ENCODE assay signal across 10 cellular contexts in the genomic region with DNA sequence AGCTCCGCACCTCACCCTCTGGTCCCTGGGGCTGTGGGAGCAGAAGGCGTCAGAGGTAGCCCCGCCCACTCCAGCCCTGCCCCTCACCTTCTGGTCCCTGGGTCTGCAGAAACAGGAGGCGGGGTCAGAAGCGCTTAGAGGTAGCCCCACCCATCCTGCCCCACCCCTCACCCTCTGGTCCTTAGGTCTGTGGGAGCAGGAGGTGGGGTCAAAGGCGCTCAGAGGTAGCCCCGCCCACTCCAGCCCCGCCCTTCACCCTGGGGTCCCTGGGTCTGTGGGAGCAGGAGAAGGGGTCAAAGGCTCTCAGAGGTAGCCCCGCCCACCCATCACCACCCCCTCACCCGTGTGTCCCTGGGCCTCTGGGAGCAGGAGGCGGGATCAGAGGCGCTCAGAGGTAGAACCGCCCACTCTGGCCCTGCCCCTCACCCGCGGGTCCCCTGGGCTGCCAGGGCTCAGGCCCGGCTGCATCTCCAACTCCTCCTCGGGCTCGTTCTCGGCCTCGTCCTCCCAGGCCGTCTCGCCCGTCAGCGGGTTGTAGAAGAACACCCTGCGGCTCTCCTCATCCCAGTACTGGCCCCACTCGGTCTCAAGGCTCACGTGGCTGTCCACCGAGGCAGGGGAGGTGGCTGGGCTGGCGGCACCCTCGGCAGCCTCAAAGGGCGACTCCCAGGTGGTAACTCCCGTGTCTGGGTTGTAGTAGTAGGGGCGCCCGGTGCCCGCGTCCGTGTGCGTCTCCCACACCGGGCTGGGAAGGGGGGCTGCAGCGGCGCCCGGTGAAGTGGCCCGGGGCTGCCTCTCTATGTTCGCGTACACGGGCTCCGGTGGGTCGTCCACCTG. TPM values are rescaled to one million over a fixed set of nuclear protein-coding genes. Genes with fewer than 3 reads are reported as not detected.
DNase-seq lines count a peak whose midpoint lies in the region; ATAC-seq, FAIRE-seq and TF ChIP-seq lines count a peak whose summit lies in the region.
"Had no signal": no experiment of that assay in that cellular context is flagged by ENCODE, and none has a peak within 500 bp of the region (broad histone marks: within the 10 kb centered on the region; RNA-seq: fewer than 3 reads in every experiment).

No MANE protein-coding gene starts in this region.

- H3K4me3 Mint-ChIP-seq in CD4-positive, alpha-beta T cell = no peak overlapping the region
- no peak overlapping the region for H3K4me3 Mint-ChIP-seq in activated T-helper 1 cell treated with anti-CD3 and anti-CD28 coated beads, Interleukin-12 subunit alpha, Interleukin-12 subunit beta, Interleukin-2, Interleukin-4 antibody, amounts not matched to agents 30 ng/mL and 10 ng/mL and 1 ng/mL, durations not matched to agents 14 hours and 24 hours and 36 hours
- H3K4me3 Mint-ChIP-seq: stimulated activated effector memory CD8-positive, alpha-beta T cell treated with anti-CD3 and anti-CD28 coated beads, Interleukin-12 subunit alpha, Interleukin-12 subunit beta, amount 100 ng/mL, for 72 hours had no signal

- no peak overlapping the region for H3K27ac ChIP-seq in left ventricle myocardium inferior (replicated peaks)
- no peak overlapping the region for H3K27ac ChIP-seq in pancreas
- H3K27ac ChIP-seq in CD4-positive, alpha-beta T cell (ENCODE audit: low read depth, low read length) = no peak overlapping the region
- H3K27ac ChIP-seq: parathyroid adenoma had no signal

- no peak overlapping the region for H3K27ac Mint-ChIP-seq in CD4-positive, alpha-beta T cell
- H3K27ac Mint-ChIP-seq in activated T-helper 1 cell treated with anti-CD3 and anti-CD28 coated beads, Interleukin-12 subunit alpha, Interleukin-12 subunit beta, Interleukin-2, Interleukin-4 antibody, amounts not matched to agents 30 ng/mL and 10 ng/mL and 1 ng/mL, durations not matched to agents 14 hours and 24 hours and 36 hours = no peak overlapping the region

- H3K9me3 ChIP-seq in left ventricle myocardium inferior (replicated peaks) = no peaks in the 10 kb centered on the region
- H3K9me3 ChIP-seq in pancreas = no peaks in the 10 kb centered on the region
- H3K9me3 ChIP-seq in CD4-positive, alpha-beta T cell (ENCODE audit: control insufficient read depth, low read length) = no peaks in the 10 kb centered on the region

- CTCF ChIA-PET in CD4-positive, alpha-beta T cell (lab: Charles Lee) = interaction anchor here (1.5 kb wide), 1 partner anchor 128 kb away, joined by 3 read pairs; no protein-coding TSS in a partner anchor

- H3K9me3 Mint-ChIP-seq in CD4-positive, alpha-beta T cell = no peaks in the 10 kb centered on the region
- no peaks in the 10 kb centered on the region for H3K9me3 Mint-ChIP-seq in activated T-helper 1 cell treated with anti-CD3 and anti-CD28 coated beads, Interleukin-12 subunit alpha, Interleukin-12 subunit beta, Interleukin-2, Interleukin-4 antibody, amounts not matched to agents 30 ng/mL and 10 ng/mL and 1 ng/mL, durations not matched to agents 14 hours and 24 hours and 36 hours
- H3K9me3 Mint-ChIP-seq: stimulated activated effector memory CD8-positive, alpha-beta T cell treated with anti-CD3 and anti-CD28 coated beads, Interleukin-12 subunit alpha, Interleukin-12 subunit beta, amount 100 ng/mL, for 72 hours had no signal

- H3K36me3 ChIP-seq in left ventricle myocardium inferior (peaks cover 57% of the 10 kb centered on the region), pancreas (no peaks in the 10 kb centered on the region)

- DNase-seq in EL = peak; percentile 45
- peak; percentile 91 for DNase-seq in NCI-H69 (lab: John Stamatoyannopoulos, UW)
- no peak for DNase-seq in left ventricle myocardium inferior
- DNase-seq in pancreas = peak in 1 of 6 donors; percentile 62
- DNase-seq in COLO829 (ENCODE audit: low spot score) = no peak
- no peak for DNase-seq in CD4-positive, alpha-beta T cell
- no peak for DNase-seq in activated T-helper 1 cell treated with anti-CD3 and anti-CD28 coated beads, Interleukin-12 subunit alpha, Interleukin-12 subunit beta, Interleukin-2, Interleukin-4 antibody, amounts not matched to agents 30 ng/mL and 10 ng/mL and 1 ng/mL, durations not matched to agents 14 hours and 24 hours and 36 hours (ENCODE audit: low spot score)

- WGBS in pancreas, 2 donors = 61 to 67% methylated on average over 45 to 48 of the region's 48 CpGs

- H3K4me3 ChIP-seq in left ventricle myocardium inferior = peak overlapping the region; percentile 17
- peak overlapping the region in 1 of 4 donors; percentile 11 for H3K4me3 ChIP-seq in pancreas

- POLR2A ChIA-PET in CD4-positive, alpha-beta T cell (lab: Charles Lee) = interaction anchor here (0.7 kb wide), 1 partner anchor 777 kb away, joined by 3 read pairs; no protein-coding TSS in a partner anchor

- ATAC-seq in pancreas = peak; percentile 37 to 85 (median 59)
- no peak for ATAC-seq in CD4-positive, alpha-beta T cell (ENCODE audit: poor library complexity)
- ATAC-seq in GM18870 (IDR thresholded peaks at IDR 0.05; ENCODE audit: unreplicated experiment) = no peak
- ATAC-seq: stimulated activated effector memory CD8-positive, alpha-beta T cell treated with anti-CD3 and anti-CD28 coated beads, Interleukin-12 subunit alpha, Interleukin-12 subunit beta, amount 100 ng/mL, for 72 hours had no signal

- H3K27me3 Mint-ChIP-seq in CD4-positive, alpha-beta T cell = no peaks in the 10 kb centered on the region
- H3K27me3 Mint-ChIP-seq in activated T-helper 1 cell treated with anti-CD3 and anti-CD28 coated beads, Interleukin-12 subunit alpha, Interleukin-12 subunit beta, Interleukin-2, Interleukin-4 antibody, amounts not matched to agents 30 ng/mL and 10 ng/mL and 1 ng/mL, durations not matched to agents 14 hours and 24 hours and 36 hours (ENCODE audit: insufficient read depth) = no peaks in the 10 kb centered on the region

- intact Hi-C loops in left ventricle myocardium inferior (cut with micrococcal nuclease) = no loop called here
- intact Hi-C loops in pancreas (cut with DNase I) = no loop called here
- intact Hi-C loops in CD4-positive, alpha-beta T cell (cut with DNase I, micrococcal nuclease) = no loop called here
- intact Hi-C loops in activated T-helper 1 cell treated with anti-CD3 and anti-CD28 coated beads, Interleukin-12 subunit alpha, Interleukin-12 subunit beta, Interleukin-2, Interleukin-4 antibody, amounts not matched to agents 30 ng/mL and 10 ng/mL and 1 ng/mL, durations not matched to agents 14 hours and 24 hours and 36 hours (cut with micrococcal nuclease) = no loop called here

- peaks cover 85% of the 10 kb centered on the region for H3K36me3 Mint-ChIP-seq in CD4-positive, alpha-beta T cell (ENCODE audit: low read depth)
- peaks cover 32% of the 10 kb centered on the region for H3K36me3 Mint-ChIP-seq in activated T-helper 1 cell treated with anti-CD3 and anti-CD28 coated beads, Interleukin-12 subunit alpha, Interleukin-12 subunit beta, Interleukin-2, Interleukin-4 antibody, amounts not matched to agents 30 ng/mL and 10 ng/mL and 1 ng/mL, durations not matched to agents 14 hours and 24 hours and 36 hours (ENCODE audit: low read depth)

- FAIRE-seq in pancreas (lab: Jason Lieb, UNC) = no peak

- TF ChIP-seq CTCF in left ventricle myocardium inferior (IDR thresholded peaks at IDR 0.05; ENCODE audit: borderline replicate concordance) (no peak), pancreas (IDR thresholded peaks at IDR 0.05) (no peak)
- no peak for TF ChIP-seq CTCF in CD4-positive, alpha-beta T cell (IDR thresholded peaks at IDR 0.05)

- H3K4me1 Mint-ChIP-seq in CD4-positive, alpha-beta T cell (ENCODE audit: low read depth) = peaks cover 43% of the 10 kb centered on the region
- peaks cover 29% of the 10 kb centered on the region for H3K4me1 Mint-ChIP-seq in activated T-helper 1 cell treated with anti-CD3 and anti-CD28 coated beads, Interleukin-12 subunit alpha, Interleukin-12 subunit beta, Interleukin-2, Interleukin-4 antibody, amounts not matched to agents 30 ng/mL and 10 ng/mL and 1 ng/mL, durations not matched to agents 14 hours and 24 hours and 36 hours (ENCODE audit: low read depth)

- H3K4me1 ChIP-seq in left ventricle myocardium inferior = peaks cover 50% of the 10 kb centered on the region
- no peaks in the 10 kb centered on the region for H3K4me1 ChIP-seq in pancreas
- H3K4me1 ChIP-seq: parathyroid adenoma had no signal

- H3K27me3 ChIP-seq in left ventricle myocardium inferior (ENCODE audit: low read depth) (no peaks in the 10 kb centered on the region), pancreas (no peaks in the 10 kb centered on the region)
- no peaks in the 10 kb centered on the region for H3K27me3 ChIP-seq in CD4-positive, alpha-beta T cell (ENCODE audit: control insufficient read depth, insufficient read depth, low read length)

RNA-seq across cellular contexts. Expression of gene ARHGAP27, which starts 27.2 kb away (rescaled TPM):
- 15.1 TPM for total RNA-seq in left ventricle myocardium inferior
- 10 to 100 TPM in 1 of 6 donors, 1 to 10 TPM in 5; 3.1 to 17.3 (median 6.1) TPM for total RNA-seq in pancreas
- 10 to 100 TPM; 16.9 to 22.4 TPM for polyA plus RNA-seq in pancreas
- 10 to 100 TPM; 33.3 to 35.2 TPM for total RNA-seq in CD4-positive, alpha-beta T cell
- total RNA-seq in activated T-helper 1 cell treated with anti-CD3 and anti-CD28 coated beads, Interleukin-12 subunit alpha, Interleukin-12 subunit beta, Interleukin-2, Interleukin-4 antibody, amounts not matched to agents 30 ng/mL and 10 ng/mL and 1 ng/mL, durations not matched to agents 14 hours and 24 hours and 36 hours = 47.9 and 59.1 TPM in 2 replicates

Comparison
In these comparisons a context has a peak if more than half of its experiments do, and no peak if none do; other contexts are left out.
1. DNase-seq: peak in EL (single experiment) and NCI-H69 (single experiment); none in left ventricle myocardium inferior (single experiment), COLO829 (single experiment), CD4-positive, alpha-beta T cell (0 of 10) and activated T-helper 1 cell treated with anti-CD3 and anti-CD28 coated beads, Interleukin-12 subunit alpha, Interleukin-12 subunit beta, Interleukin-2, Interleukin-4 antibody, amounts not matched to agents 30 ng/mL and 10 ng/mL and 1 ng/mL, durations not matched to agents 14 hours and 24 hours and 36 hours (single experiment).
2. ATAC-seq: peak in pancreas (4 of 4); none in CD4-positive, alpha-beta T cell (single experiment) and GM18870 (single experiment).